Comparison of ENCODE assay signal across 1 cellular context in genomic region chr16:56264609-56264972, GRCh38.
TF ChIP-seq lines count a peak whose summit lies in the region.

No MANE protein-coding gene starts in this region.

TF ChIP-seq in K562, 482 proteins besides CTCF, POLR2A, EP300 and RAD21:
- no peak for TF ChIP-seq HOXB6 (CRISPR knock-in tag; IDR thresholded peaks at IDR 0.05; ENCODE audit: borderline replicate concordance)
- TF ChIP-seq RFX7 (CRISPR knock-in tag; IDR thresholded peaks at IDR 0.05) = no peak
- TF ChIP-seq ZBTB17 (CRISPR knock-in tag; IDR thresholded peaks at IDR 0.05) = no peak
- no peak for TF ChIP-seq ZNF76 (CRISPR knock-in tag; IDR thresholded peaks at IDR 0.05; ENCODE audit: borderline replicate concordance)
